Comparison of ENCODE assay signal across 20 cellular contexts in genomic region chr3:43095370-43095769, GRCh38. TPM values are rescaled to one million over a fixed set of nuclear protein-coding genes. Genes with fewer than 3 reads are reported as not detected.
DNase-seq lines count a peak whose midpoint lies in the region; ATAC-seq, FAIRE-seq and TF ChIP-seq lines count a peak whose summit lies in the region.
"Had no signal": no experiment of that assay in that cellular context is flagged by ENCODE, and none has a peak within 500 bp of the region (broad histone marks: within the 10 kb centered on the region; RNA-seq: fewer than 3 reads in every experiment).

No MANE protein-coding gene starts in this region.

- in situ Hi-C loops in gastrocnemius medialis (cut with MboI; ENCODE audit: low sequenced_read_pairs in 4 of 4): loop anchor here in 1 of 4 donors (25.0 kb wide), 1 partner anchor 133 kb away; no protein-coding TSS in a partner anchor

- no peak overlapping the region for H3K27ac Mint-ChIP-seq in stimulated activated naive CD8-positive, alpha-beta T cell treated with anti-CD3 and anti-CD28 coated beads, Interleukin-15, amount 100 ng/mL, for 72 hours
- no peak overlapping the region for H3K27ac Mint-ChIP-seq in mesothelial cell of epicardium
- H3K27ac Mint-ChIP-seq: CD14-positive monocyte; CD8-positive, alpha-beta T cell had no signal

- no peak overlapping the region for H4K8ac ChIP-seq in H1 (ENCODE audit: extremely low read depth, insufficient read depth, low read length)

- intact Hi-C loops in gastrocnemius medialis (cut with DNase I; ENCODE audit: low total_unique reads): no loop called here

- H3K27ac ChIP-seq in H1 (ENCODE audit: low read depth, low read length) (no peak overlapping the region), gastrocnemius medialis (peak overlapping the region; percentile 33 to 68 (median 52))
- H3K27ac ChIP-seq: 22Rv1 had no signal

- no peak overlapping the region for H3K14ac ChIP-seq in H1 (ENCODE audit: insufficient read length)

- H3K23me2 ChIP-seq in H1 (ENCODE audit: low read depth, low read length): no peaks in the 10 kb centered on the region

- no peak overlapping the region for H2BK20ac ChIP-seq in H1 (ENCODE audit: low read length)

- POLR2A ChIA-PET in H1 (lab: Charles Lee; ENCODE audit: partially characterized antibody): no interaction called here

- H3K9me3 ChIP-seq in H1 (ENCODE audit: insufficient read depth in 2 of 2, low read depth in 1 of 2, low read length in 1 of 2): no peaks in the 10 kb centered on the region
- no peaks in the 10 kb centered on the region for H3K9me3 ChIP-seq in gastrocnemius medialis
- H3K9me3 ChIP-seq: HAP-1 had no signal

- H2AFZ ChIP-seq in H1 (ENCODE audit: low read length): no peak overlapping the region

- H2AK5ac ChIP-seq in H1 (ENCODE audit: low read depth, low read length): peak overlapping the region; percentile 16; the same call in 1 of the 2 replicates

- no peak for TF ChIP-seq CTCF in H1 (IDR thresholded peaks at IDR 0.05; ENCODE audit: control extremely low read depth in 1 of 3, insufficient read depth in 1 of 3, low read depth in 1 of 3, low read length in 3 of 3)
- TF ChIP-seq CTCF in gastrocnemius medialis (IDR thresholded peaks at IDR 0.05 in 4 of 5, conservative IDR thresholded peaks at IDR 0.05 in 1 of 5): no peak
- TF ChIP-seq CTCF in mesothelial cell of epicardium (IDR thresholded peaks at IDR 0.05; ENCODE audit: unreplicated experiment): no peak

- no peaks in the 10 kb centered on the region for H3K27me3 ChIP-seq in H1 (replicated peaks in 1 of 4; ENCODE audit: control insufficient read depth in 3 of 4, extremely low read depth in 1 of 4, insufficient read depth in 3 of 4, low read length in 3 of 4)
- no peaks in the 10 kb centered on the region for H3K27me3 ChIP-seq in gastrocnemius medialis

- H4K91ac ChIP-seq in H1 (replicated peaks; ENCODE audit: insufficient read length, low read length): no peak overlapping the region

- H3K4me1 ChIP-seq in H1 (replicated peaks in 1 of 4; ENCODE audit: control insufficient read depth in 3 of 4, insufficient read depth in 4 of 4, low read length in 3 of 4) (no peaks in the 10 kb centered on the region), gastrocnemius medialis (peaks cover 48 to 52% of the 10 kb centered on the region in 2 donors)
- H3K4me1 ChIP-seq: HAP-1 had no signal

- TF ChIP-seq RAD21 in H1 (IDR thresholded peaks at IDR 0.05 in 1 of 2, conservative IDR thresholded peaks at IDR 0.05 in 1 of 2; ENCODE audit: low read depth in 2 of 2, low read length in 2 of 2): no peak

- 92% methylated on average over 5 of the region's 5 CpGs; no CpG with 5 or more reads in 1 of the 2 experiments for WGBS in H1 (ENCODE audit: extremely low coverage in 1 of 2, insufficient coverage in 1 of 2, insufficient read length in 1 of 2, insufficient replicate concordance in 2 of 2, low coverage in 1 of 2, low lambda C conversion rate in 2 of 2, missing lambda C conversion rate in 1 of 2), 2 experiments

- H3K79me2 ChIP-seq in H1 (ENCODE audit: control insufficient read depth in 1 of 2, insufficient read depth in 2 of 2, low read length in 2 of 2): no peaks in the 10 kb centered on the region

- H2BK120ac ChIP-seq in H1 (replicated peaks; ENCODE audit: low read depth, low read length): no peak overlapping the region

- H3K36me3 ChIP-seq in H1 (ENCODE audit: control insufficient read depth in 2 of 4, insufficient read depth in 4 of 4, low read length in 3 of 4) (no peaks in the 10 kb centered on the region), gastrocnemius medialis (no peaks in the 10 kb centered on the region)
- H3K36me3 ChIP-seq: HAP-1 had no signal

- ATAC-seq in stimulated activated naive CD8-positive, alpha-beta T cell treated with anti-CD3 and anti-CD28 coated beads, Interleukin-15, Interleukin-2, amounts not matched to agents 100 U/mL and 50 U/mL, for 24 hours: peak; percentile 9
- ATAC-seq in stimulated activated naive CD8-positive, alpha-beta T cell treated with anti-CD3 and anti-CD28 coated beads, Interleukin-15, amount 100 ng/mL, for 72 hours: no peak
- ATAC-seq in gastrocnemius medialis (peak; percentile 90 to 94), GM18502 (IDR thresholded peaks at IDR 0.05; ENCODE audit: poor library complexity, unreplicated experiment) (no peak), HG02884 (IDR thresholded peaks at IDR 0.05; ENCODE audit: unreplicated experiment) (no peak), HG02852 (IDR thresholded peaks at IDR 0.05; ENCODE audit: unreplicated experiment) (no peak)
- ATAC-seq: CD8-positive, alpha-beta T cell had no signal

- CTCF ChIA-PET in H1 (lab: Charles Lee; ENCODE audit: partially characterized antibody): interaction anchor here (0.6 kb wide), 1 partner anchor 73 kb away, joined by 3 read pairs; no protein-coding TSS in a partner anchor

- FAIRE-seq in H1 (lab: Jason Lieb, UNC): no peak
- FAIRE-seq: D721Med, GM12892, GM19239 had no signal

- no peak overlapping the region for H3K4me3 Mint-ChIP-seq in stimulated activated naive CD8-positive, alpha-beta T cell treated with anti-CD3 and anti-CD28 coated beads, Interleukin-15, amount 100 ng/mL, for 72 hours
- no peak overlapping the region for H3K4me3 Mint-ChIP-seq in mesothelial cell of epicardium
- H3K4me3 Mint-ChIP-seq: CD8-positive, alpha-beta T cell had no signal

- no peak overlapping the region for H2BK5ac ChIP-seq in H1 (ENCODE audit: low read depth, low read length)

- H3K4me1 Mint-ChIP-seq in stimulated activated naive CD8-positive, alpha-beta T cell treated with anti-CD3 and anti-CD28 coated beads, Interleukin-15, amount 100 ng/mL, for 72 hours: peaks cover 25% of the 10 kb centered on the region
- H3K4me1 Mint-ChIP-seq in mesothelial cell of epicardium: no peaks in the 10 kb centered on the region
- H3K4me1 Mint-ChIP-seq: CD14-positive monocyte had no signal

- H2BK12ac ChIP-seq in H1 (ENCODE audit: low read depth, low read length): no peak overlapping the region

- H4K5ac ChIP-seq in H1 (ENCODE audit: insufficient read length, low read depth, low read length): no peak overlapping the region

- no peaks in the 10 kb centered on the region for H3K27me3 Mint-ChIP-seq in stimulated activated naive CD8-positive, alpha-beta T cell treated with anti-CD3 and anti-CD28 coated beads, Interleukin-15, amount 100 ng/mL, for 72 hours
- H3K27me3 Mint-ChIP-seq in mesothelial cell of epicardium (ENCODE audit: low read depth): no peaks in the 10 kb centered on the region

- TF ChIP-seq POLR2A in H1 (IDR thresholded peaks at IDR 0.05; ENCODE audit: control extremely low read depth in 1 of 2, low read depth in 2 of 2, low read length in 2 of 2): no peak
- peak in 1 of 2 donors; percentile 17 for TF ChIP-seq POLR2A in gastrocnemius medialis (IDR thresholded peaks at IDR 0.05)

- no peak overlapping the region for H3K4me2 ChIP-seq in H1 (ENCODE audit: insufficient read depth in 1 of 2, low read depth in 2 of 2, low read length in 2 of 2)

- H4K20me1 ChIP-seq in H1 (replicated peaks in 1 of 2; ENCODE audit: control insufficient read depth in 1 of 2, insufficient read depth in 2 of 2, low read length in 2 of 2): peaks cover 0 to 4% of the 10 kb centered on the region in 2 experiments

- no peaks in the 10 kb centered on the region; the same call in none of the 2 replicates for H3K79me1 ChIP-seq in H1 (ENCODE audit: low read depth, low read length)

- DNase-seq in stimulated activated naive CD8-positive, alpha-beta T cell treated with anti-CD3 and anti-CD28 coated beads, Interleukin-15, Interleukin-2, amounts not matched to agents 100 U/mL and 50 U/mL, for 24 hours: no peak
- no peak for DNase-seq in stimulated activated naive CD8-positive, alpha-beta T cell treated with anti-CD3 and anti-CD28 coated beads, Interleukin-15, amount 100 ng/mL, for 72 hours
- DNase-seq in H1 (ENCODE audit: low read depth in 1 of 2, low spot score in 2 of 2) (no peak), gastrocnemius medialis (peak; percentile 36 to 76), mesothelial cell of epicardium (ENCODE audit: low spot score in 2 of 2, unreplicated experiment in 2 of 2) (no peak)
- DNase-seq: CD8-positive, alpha-beta T cell; COR-L47; DMS153; EL; GDM1; GOT3 had no signal

- no peak overlapping the region for H3K4ac ChIP-seq in H1 (replicated peaks; ENCODE audit: insufficient read length, low read depth, low read length)

- no peak overlapping the region for H3K9ac ChIP-seq in H1 (replicated peaks in 1 of 4; ENCODE audit: extremely low read depth in 1 of 4, low read depth in 3 of 4, low read length in 3 of 4)

- no peak overlapping the region for H3K56ac ChIP-seq in H1 (replicated peaks; ENCODE audit: insufficient read length, low read depth, low read length)

- no peak for TF ChIP-seq EP300 in H1 (IDR thresholded peaks at IDR 0.05; ENCODE audit: borderline replicate concordance in 1 of 2, low read depth in 2 of 2, low read length in 2 of 2)

- no peaks in the 10 kb centered on the region for H3K36me3 Mint-ChIP-seq in mesothelial cell of epicardium
- H3K36me3 Mint-ChIP-seq: CD14-positive monocyte had no signal

- no peak overlapping the region for H3K4me3 ChIP-seq in H1 (ENCODE audit: extremely low read depth in 1 of 4, insufficient read depth in 2 of 4, low read depth in 3 of 4, low read length in 4 of 4)
- H3K4me3 ChIP-seq in gastrocnemius medialis: no peak overlapping the region
- H3K4me3 ChIP-seq: HAP-1 had no signal

- H3K23ac ChIP-seq in H1 (ENCODE audit: insufficient read length): no peak overlapping the region

- no peak overlapping the region for H3K18ac ChIP-seq in H1 (ENCODE audit: extremely low read depth, low read length)

- no peak overlapping the region for H2BK15ac ChIP-seq in H1 (ENCODE audit: low read length)

- no peaks in the 10 kb centered on the region for H3K9me3 Mint-ChIP-seq in stimulated activated naive CD8-positive, alpha-beta T cell treated with anti-CD3 and anti-CD28 coated beads, Interleukin-15, amount 100 ng/mL, for 72 hours
- H3K9me3 Mint-ChIP-seq in mesothelial cell of epicardium: no peaks in the 10 kb centered on the region
- H3K9me3 Mint-ChIP-seq: CD14-positive monocyte; CD8-positive, alpha-beta T cell had no signal

TF ChIP-seq in H1, 55 proteins besides CTCF, POLR2A, EP300 and RAD21 (continues in another document):
- TF ChIP-seq CHD2 (IDR thresholded peaks at IDR 0.05; ENCODE audit: low read length): no peak
- no peak for TF ChIP-seq TBP (IDR thresholded peaks at IDR 0.05; ENCODE audit: low read depth, low read length)
- TF ChIP-seq EZH2 (IDR thresholded peaks at IDR 0.05; ENCODE audit: low read depth, low read length, severe bottlenecking): no peak
- TF ChIP-seq SRF (IDR thresholded peaks at IDR 0.05; ENCODE audit: low read depth, low read length): no peak

RNA-seq across cellular contexts. Expression of gene POMGNT2, which starts 10.5 kb away (rescaled TPM):
- 13.6 and 15.6 TPM in 2 replicates for total RNA-seq in H1 (2021; fragmentation: NEBNext Ultra II Directional; extraction: Animal tissue kit (Norgen Biotek cat#: 25700))
- polyA plus RNA-seq in H1 (2011; rRNA removed): 35.7 and 40.1 TPM in 2 replicates
- polyA plus RNA-seq in H1 (2011; cell fraction: cytosol; rRNA removed): 22.8 TPM
- polyA plus RNA-seq in H1 (2011; cell fraction: nucleus; rRNA removed): 26.6 TPM
- polyA plus RNA-seq in H1 (2012, experiment 1 of 2): 10.8 to 18.8 TPM (median 17.0 TPM) in 4 replicates
- 17.7 TPM for polyA plus RNA-seq in H1 (2012, experiment 2 of 2)
- 17.7 TPM for polyA plus RNA-seq in H1 (2013, experiment 1 of 2)
- 19.1 TPM for polyA plus RNA-seq in H1 (2013, experiment 2 of 2)
- polyA minus RNA-seq in H1 (2011; rRNA and poly(A)+ RNA removed): 17.0 and 17.2 TPM in 2 replicates
- polyA minus RNA-seq in H1 (2011; cell fraction: cytosol; rRNA and poly(A)+ RNA removed): 9.2 TPM
- 8.1 TPM for polyA minus RNA-seq in H1 (2011; cell fraction: nucleus; rRNA and poly(A)+ RNA removed)
- 10 to 100 TPM; 20.4 to 72.8 (median 52.4) TPM for total RNA-seq in gastrocnemius medialis
- 18.6 to 20.5 TPM (median 19.2 TPM) in 3 replicates for total RNA-seq in mesothelial cell of epicardium

Comparison
In these comparisons a context has a peak if more than half of its experiments do, and no peak if none do; other contexts are left out.
1. ATAC-seq: peak in stimulated activated naive CD8-positive, alpha-beta T cell treated with anti-CD3 and anti-CD28 coated beads, Interleukin-15, Interleukin-2, amounts not matched to agents 100 U/mL and 50 U/mL, for 24 hours (single experiment) and gastrocnemius medialis (2 of 2); none in stimulated activated naive CD8-positive, alpha-beta T cell treated with anti-CD3 and anti-CD28 coated beads, Interleukin-15, amount 100 ng/mL, for 72 hours (single experiment), GM18502 (single experiment), HG02884 (single experiment) and HG02852 (single experiment).
2. DNase-seq: peak in gastrocnemius medialis (2 of 2); none in stimulated activated naive CD8-positive, alpha-beta T cell treated with anti-CD3 and anti-CD28 coated beads, Interleukin-15, Interleukin-2, amounts not matched to agents 100 U/mL and 50 U/mL, for 24 hours (single experiment), stimulated activated naive CD8-positive, alpha-beta T cell treated with anti-CD3 and anti-CD28 coated beads, Interleukin-15, amount 100 ng/mL, for 72 hours (0 of 2), H1 (0 of 2) and mesothelial cell of epicardium (0 of 2).